Comparison of ENCODE assay signal across 19 cellular contexts in the genomic region with DNA sequence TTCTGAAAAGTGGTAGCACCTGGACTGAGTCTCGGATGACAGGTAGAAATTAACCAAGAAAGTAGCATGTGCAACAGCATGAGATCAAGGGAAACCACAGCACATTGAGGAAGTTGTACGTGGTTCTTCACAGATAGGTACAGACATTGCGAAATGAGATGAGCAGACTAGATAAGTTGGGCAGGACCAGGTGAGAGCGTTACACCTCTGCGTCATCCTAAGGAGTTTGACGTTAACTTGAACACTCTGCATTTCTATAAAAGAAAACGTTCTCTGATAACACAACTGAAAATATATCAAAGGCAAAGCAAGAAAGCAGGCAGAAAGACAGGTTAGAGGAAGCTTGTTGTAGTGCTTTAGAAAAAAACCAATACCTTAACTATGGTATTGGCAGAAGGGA.
A peak's percentile ranks its signal among the peaks of the same experiment; 100 is the strongest.
DNase-seq lines count a peak whose midpoint lies in the region; ATAC-seq, FAIRE-seq and TF ChIP-seq lines count a peak whose summit lies in the region.
"Had no signal": no experiment of that assay in that cellular context is flagged by ENCODE, and none has a peak within 500 bp of the region (broad histone marks: within the 10 kb centered on the region; RNA-seq: fewer than 3 reads in every experiment).

No MANE protein-coding gene starts in this region.

- no peaks in the 10 kb centered on the region for H3K27me3 ChIP-seq in CD8-positive, alpha-beta T cell (ENCODE audit: insufficient read depth, low read length)
- no peaks in the 10 kb centered on the region for H3K27me3 ChIP-seq in keratinocyte (ENCODE audit: control insufficient read depth, extremely low read depth, insufficient read depth, low read length)

- no peaks in the 10 kb centered on the region for H4K20me1 ChIP-seq in keratinocyte (ENCODE audit: control insufficient read depth, extremely low read depth, insufficient read depth, low read length)

- no peak overlapping the region for H3K4me3 ChIP-seq in CD8-positive, alpha-beta T cell (ENCODE audit: low read depth, low read length)
- no peak overlapping the region for H3K4me3 ChIP-seq in keratinocyte (ENCODE audit: control insufficient read depth in 2 of 3, extremely low read depth in 1 of 3, insufficient read depth in 2 of 3, low read depth in 1 of 3, low read length in 3 of 3)

- no peak overlapping the region for H2AFZ ChIP-seq in keratinocyte (ENCODE audit: control insufficient read depth, low read length)

- CTCF ChIA-PET in CD8-positive, alpha-beta T cell (lab: Charles Lee), result no interaction called here

- H3K9ac ChIP-seq in keratinocyte (ENCODE audit: control insufficient read depth, extremely low read depth, insufficient read depth, low read length), result no peak overlapping the region
- H3K9ac ChIP-seq: KMS-11 had no signal

- DNase-seq in activated naive CD8-positive, alpha-beta T cell treated with anti-CD3 and anti-CD28 coated beads, Interleukin-2, amount 10 ng/mL, durations not matched to agents 7 days and 5 days, result no peak
- DNase-seq in activated naive CD8-positive, alpha-beta T cell treated with anti-CD3 and anti-CD28 coated beads for 36 hours, result no peak
- DNase-seq in CD8-positive, alpha-beta T cell, result peak in 2 of 7 experiments; percentile 7 to 56
- DNase-seq in SW480 (ENCODE audit: low spot score), result peak; percentile 28
- DNase-seq in keratinocyte (ENCODE audit: low read depth, low spot score), result peak; percentile 9
- no peak for DNase-seq in left ventricle myocardium superior
- no peak for DNase-seq in stimulated activated CD4-positive, alpha-beta T cell treated with anti-CD3 and anti-CD28 coated beads, Interleukin-1b, Interleukin-23, amount 100 ng/mL, for 48 hours
- no peak for DNase-seq in dermis blood vessel endothelial cell
- DNase-seq: Calu3, HCEC 1CT, NCI-H1092, NCI-H146, NCI-H2081, NCI-H510A, NCI-H774 had no signal

- no peak overlapping the region for H3K27ac ChIP-seq in CD8-positive, alpha-beta T cell (ENCODE audit: low read depth, low read length)
- H3K27ac ChIP-seq in keratinocyte (ENCODE audit: control insufficient read depth, insufficient read depth, low read length), result no peak overlapping the region
- H3K27ac ChIP-seq: C4-2B, KMS-11 had no signal

- TF ChIP-seq CTCF in CD8-positive, alpha-beta T cell (IDR thresholded peaks at IDR 0.05), result no peak
- TF ChIP-seq CTCF in keratinocyte (optimal IDR thresholded peaks at IDR 0.05 in 1 of 3, IDR thresholded peaks at IDR 0.05 in 1 of 3, conservative IDR thresholded peaks at IDR 0.05 in 1 of 3; ENCODE audit: extremely low read depth in 1 of 3, insufficient read depth in 2 of 3, low read length in 3 of 3), result no peak

- no peaks in the 10 kb centered on the region for H3K9me3 Mint-ChIP-seq in activated naive CD8-positive, alpha-beta T cell treated with anti-CD3 and anti-CD28 coated beads, Interleukin-2, amount 10 ng/mL, durations not matched to agents 7 days and 5 days
- no peaks in the 10 kb centered on the region for H3K9me3 Mint-ChIP-seq in activated naive CD8-positive, alpha-beta T cell treated with anti-CD3 and anti-CD28 coated beads for 36 hours
- no peaks in the 10 kb centered on the region for H3K9me3 Mint-ChIP-seq in CD8-positive, alpha-beta T cell

- intact Hi-C loops in CD8-positive, alpha-beta T cell (cut with DNase I, micrococcal nuclease), result no loop called here
- intact Hi-C loops in left ventricle myocardium superior (cut with micrococcal nuclease), result no loop called here

- peaks cover 9% of the 10 kb centered on the region for H3K27me3 Mint-ChIP-seq in activated naive CD8-positive, alpha-beta T cell treated with anti-CD3 and anti-CD28 coated beads, Interleukin-2, amount 10 ng/mL, durations not matched to agents 7 days and 5 days
- H3K27me3 Mint-ChIP-seq in activated naive CD8-positive, alpha-beta T cell treated with anti-CD3 and anti-CD28 coated beads for 36 hours, result peaks cover 7% of the 10 kb centered on the region
- H3K27me3 Mint-ChIP-seq in CD8-positive, alpha-beta T cell (ENCODE audit: low read depth), result peaks cover 5% of the 10 kb centered on the region

- no peaks in the 10 kb centered on the region for H3K4me1 ChIP-seq in CD8-positive, alpha-beta T cell (ENCODE audit: insufficient read depth, low read length)
- H3K4me1 ChIP-seq in keratinocyte (ENCODE audit: control insufficient read depth, extremely low read depth, insufficient read depth, low read length), result peaks cover 2% of the 10 kb centered on the region

- no peak overlapping the region for H3K4me2 ChIP-seq in keratinocyte (ENCODE audit: control insufficient read depth, extremely low read depth, insufficient read depth, low read depth, low read length)
- H3K4me2 ChIP-seq: KMS-11 had no signal

- no peak overlapping the region for H3K27ac Mint-ChIP-seq in activated naive CD8-positive, alpha-beta T cell treated with anti-CD3 and anti-CD28 coated beads, Interleukin-2, amount 10 ng/mL, durations not matched to agents 7 days and 5 days
- H3K27ac Mint-ChIP-seq in activated naive CD8-positive, alpha-beta T cell treated with anti-CD3 and anti-CD28 coated beads for 36 hours, result no peak overlapping the region
- H3K27ac Mint-ChIP-seq in CD8-positive, alpha-beta T cell, result no peak overlapping the region

- peak; percentile 42 for ATAC-seq in activated naive CD8-positive, alpha-beta T cell treated with anti-CD3 and anti-CD28 coated beads, Interleukin-2, amount 10 ng/mL, durations not matched to agents 7 days and 5 days (ENCODE audit: low read depth)
- ATAC-seq in CD8-positive, alpha-beta T cell, result peak; percentile 93
- ATAC-seq in left ventricle myocardium superior, result no peak
- ATAC-seq: Panc1, Right ventricle myocardium inferior had no signal

- H3K4me3 Mint-ChIP-seq in activated naive CD8-positive, alpha-beta T cell treated with anti-CD3 and anti-CD28 coated beads, Interleukin-2, amount 10 ng/mL, durations not matched to agents 7 days and 5 days, result no peak overlapping the region
- no peak overlapping the region for H3K4me3 Mint-ChIP-seq in activated naive CD8-positive, alpha-beta T cell treated with anti-CD3 and anti-CD28 coated beads for 36 hours
- no peak overlapping the region for H3K4me3 Mint-ChIP-seq in CD8-positive, alpha-beta T cell

- H3K4me1 Mint-ChIP-seq in activated naive CD8-positive, alpha-beta T cell treated with anti-CD3 and anti-CD28 coated beads, Interleukin-2, amount 10 ng/mL, durations not matched to agents 7 days and 5 days, result peaks cover 8% of the 10 kb centered on the region
- peaks cover 5% of the 10 kb centered on the region for H3K4me1 Mint-ChIP-seq in activated naive CD8-positive, alpha-beta T cell treated with anti-CD3 and anti-CD28 coated beads for 36 hours
- H3K4me1 Mint-ChIP-seq in CD8-positive, alpha-beta T cell (ENCODE audit: low read depth), result peaks cover 20% of the 10 kb centered on the region

- no peaks in the 10 kb centered on the region for H3K9me1 ChIP-seq in keratinocyte (ENCODE audit: control insufficient read depth, extremely low read depth, insufficient read depth, low read length)

- no peaks in the 10 kb centered on the region for H3K36me3 ChIP-seq in CD8-positive, alpha-beta T cell (ENCODE audit: insufficient read depth, low read length)
- H3K36me3 ChIP-seq in keratinocyte (ENCODE audit: control insufficient read depth in 2 of 2, extremely low read depth in 1 of 2, insufficient read depth in 2 of 2, low read length in 2 of 2), result no peaks in the 10 kb centered on the region

- FAIRE-seq in keratinocyte (lab: Jason Lieb, UNC), result peak; percentile 55

- no peaks in the 10 kb centered on the region for H3K9me3 ChIP-seq in CD8-positive, alpha-beta T cell (ENCODE audit: low read length)
- no peaks in the 10 kb centered on the region for H3K9me3 ChIP-seq in keratinocyte (ENCODE audit: control insufficient read depth, low read depth, low read length)

- no peaks in the 10 kb centered on the region for H3K79me2 ChIP-seq in keratinocyte (ENCODE audit: control insufficient read depth, insufficient read depth, low read length)

- dilution Hi-C loops in keratinocyte (cut with MboI; ENCODE audit: extremely low pct_ligation_motif_present, low sequenced_read_pairs), result no loop called here

- POLR2A ChIA-PET in activated naive CD8-positive, alpha-beta T cell treated with anti-CD3 and anti-CD28 coated beads, Interleukin-2, amount 10 ng/mL, durations not matched to agents 7 days and 5 days (lab: Charles Lee), result no interaction called here
- POLR2A ChIA-PET in CD8-positive, alpha-beta T cell (lab: Charles Lee), result no interaction called here

- no peaks in the 10 kb centered on the region for H3K36me3 Mint-ChIP-seq in activated naive CD8-positive, alpha-beta T cell treated with anti-CD3 and anti-CD28 coated beads, Interleukin-2, amount 10 ng/mL, durations not matched to agents 7 days and 5 days
- H3K36me3 Mint-ChIP-seq in activated naive CD8-positive, alpha-beta T cell treated with anti-CD3 and anti-CD28 coated beads for 36 hours, result no peaks in the 10 kb centered on the region
- no peaks in the 10 kb centered on the region for H3K36me3 Mint-ChIP-seq in CD8-positive, alpha-beta T cell

Comparison
In these comparisons a context has a peak if more than half of its experiments do, and no peak if none do; other contexts are left out.
1. DNase-seq: peak in SW480 (single experiment) and keratinocyte (single experiment); none in activated naive CD8-positive, alpha-beta T cell treated with anti-CD3 and anti-CD28 coated beads, Interleukin-2, amount 10 ng/mL, durations not matched to agents 7 days and 5 days (single experiment), activated naive CD8-positive, alpha-beta T cell treated with anti-CD3 and anti-CD28 coated beads for 36 hours (single experiment), left ventricle myocardium superior (single experiment), stimulated activated CD4-positive, alpha-beta T cell treated with anti-CD3 and anti-CD28 coated beads, Interleukin-1b, Interleukin-23, amount 100 ng/mL, for 48 hours (single experiment) and dermis blood vessel endothelial cell (single experiment).